In genomic region chr7:64184376-64184775, GRCh38 we compare ENCODE assay signal across 1 cellular context.
TF ChIP-seq lines count a peak whose summit lies in the region.

No MANE protein-coding gene starts in this region.

TF ChIP-seq in SK-N-SH, 30 proteins besides CTCF, POLR2A, EP300 and RAD21:
- TF ChIP-seq, protein P1, sequence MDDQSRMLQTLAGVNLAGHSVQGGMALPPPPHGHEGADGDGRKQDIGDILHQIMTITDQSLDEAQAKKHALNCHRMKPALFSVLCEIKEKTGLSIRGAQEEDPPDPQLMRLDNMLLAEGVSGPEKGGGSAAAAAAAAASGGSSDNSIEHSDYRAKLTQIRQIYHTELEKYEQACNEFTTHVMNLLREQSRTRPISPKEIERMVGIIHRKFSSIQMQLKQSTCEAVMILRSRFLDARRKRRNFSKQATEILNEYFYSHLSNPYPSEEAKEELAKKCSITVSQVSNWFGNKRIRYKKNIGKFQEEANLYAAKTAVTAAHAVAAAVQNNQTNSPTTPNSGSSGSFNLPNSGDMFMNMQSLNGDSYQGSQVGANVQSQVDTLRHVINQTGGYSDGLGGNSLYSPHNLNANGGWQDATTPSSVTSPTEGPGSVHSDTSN (IDR thresholded peaks at IDR 0.05) = no peak
- TF ChIP-seq RCOR1 (IDR thresholded peaks at IDR 0.05; ENCODE audit: low read length) (no peak), USF2 (IDR thresholded peaks at IDR 0.05; ENCODE audit: borderline replicate concordance, low read depth, low read length) (no peak), TEAD4 (IDR thresholded peaks at IDR 0.05; ENCODE audit: borderline replicate concordance, insufficient read depth) (no peak), SIN3A (IDR thresholded peaks at IDR 0.05; ENCODE audit: borderline replicate concordance, low read depth, low read length) (no peak), FOXJ3 (CRISPR knock-in tag; IDR thresholded peaks at IDR 0.05) (no peak), POLR2AphosphoS5 (IDR thresholded peaks at IDR 0.05; ENCODE audit: low read depth, low read length) (no peak), RXRA (IDR thresholded peaks at IDR 0.05; ENCODE audit: borderline replicate concordance, low read depth) (no peak), EZH2phosphoT487 (IDR thresholded peaks at IDR 0.05; ENCODE audit: borderline replicate concordance, low read depth) (no peak), GATA2 (CRISPR knock-in tag; IDR thresholded peaks at IDR 0.05) (no peak), RFX5 (IDR thresholded peaks at IDR 0.05; ENCODE audit: low read length) (no peak), MXI1 (IDR thresholded peaks at IDR 0.05; ENCODE audit: low read depth, low read length) (no peak), USF1 (IDR thresholded peaks at IDR 0.05; ENCODE audit: borderline replicate concordance, low read depth) (no peak)
- TF ChIP-seq, protein P2, sequence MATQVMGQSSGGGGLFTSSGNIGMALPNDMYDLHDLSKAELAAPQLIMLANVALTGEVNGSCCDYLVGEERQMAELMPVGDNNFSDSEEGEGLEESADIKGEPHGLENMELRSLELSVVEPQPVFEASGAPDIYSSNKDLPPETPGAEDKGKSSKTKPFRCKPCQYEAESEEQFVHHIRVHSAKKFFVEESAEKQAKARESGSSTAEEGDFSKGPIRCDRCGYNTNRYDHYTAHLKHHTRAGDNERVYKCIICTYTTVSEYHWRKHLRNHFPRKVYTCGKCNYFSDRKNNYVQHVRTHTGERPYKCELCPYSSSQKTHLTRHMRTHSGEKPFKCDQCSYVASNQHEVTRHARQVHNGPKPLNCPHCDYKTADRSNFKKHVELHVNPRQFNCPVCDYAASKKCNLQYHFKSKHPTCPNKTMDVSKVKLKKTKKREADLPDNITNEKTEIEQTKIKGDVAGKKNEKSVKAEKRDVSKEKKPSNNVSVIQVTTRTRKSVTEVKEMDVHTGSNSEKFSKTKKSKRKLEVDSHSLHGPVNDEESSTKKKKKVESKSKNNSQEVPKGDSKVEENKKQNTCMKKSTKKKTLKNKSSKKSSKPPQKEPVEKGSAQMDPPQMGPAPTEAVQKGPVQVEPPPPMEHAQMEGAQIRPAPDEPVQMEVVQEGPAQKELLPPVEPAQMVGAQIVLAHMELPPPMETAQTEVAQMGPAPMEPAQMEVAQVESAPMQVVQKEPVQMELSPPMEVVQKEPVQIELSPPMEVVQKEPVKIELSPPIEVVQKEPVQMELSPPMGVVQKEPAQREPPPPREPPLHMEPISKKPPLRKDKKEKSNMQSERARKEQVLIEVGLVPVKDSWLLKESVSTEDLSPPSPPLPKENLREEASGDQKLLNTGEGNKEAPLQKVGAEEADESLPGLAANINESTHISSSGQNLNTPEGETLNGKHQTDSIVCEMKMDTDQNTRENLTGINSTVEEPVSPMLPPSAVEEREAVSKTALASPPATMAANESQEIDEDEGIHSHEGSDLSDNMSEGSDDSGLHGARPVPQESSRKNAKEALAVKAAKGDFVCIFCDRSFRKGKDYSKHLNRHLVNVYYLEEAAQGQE (IDR thresholded peaks at IDR 0.05; ENCODE audit: low read depth, low read length) = no peak
